ENCODE assay signal across 16 cellular contexts in the genomic region with DNA sequence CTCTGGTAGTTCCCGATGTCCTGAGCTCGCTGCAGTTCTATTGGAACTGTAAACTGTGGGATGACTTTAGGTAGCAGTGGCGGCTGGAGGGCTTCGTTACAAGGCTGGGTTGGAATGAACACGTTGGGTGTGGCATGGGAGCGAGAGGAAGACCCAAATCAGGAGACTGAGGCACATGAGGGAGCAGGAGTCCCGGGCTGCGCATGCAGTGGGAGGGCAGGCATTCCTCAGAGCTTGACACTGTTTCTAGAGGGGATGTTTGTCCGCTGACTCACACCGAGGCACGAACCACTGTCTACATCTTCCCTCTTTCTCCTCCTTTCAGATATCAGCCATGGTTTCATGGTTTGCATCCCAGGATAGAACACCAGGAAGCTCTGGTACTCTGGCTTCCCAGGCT. TPM values are rescaled to one million over a fixed set of nuclear protein-coding genes. Genes with fewer than 3 reads are reported as not detected.
DNase-seq lines count a peak whose midpoint lies in the region; ATAC-seq lines count a peak whose summit lies in the region.
"Had no signal": no experiment of that assay in that cellular context is flagged by ENCODE, and none has a peak within 500 bp of the region (broad histone marks: within the 10 kb centered on the region; RNA-seq: fewer than 3 reads in every experiment).

No MANE protein-coding gene starts in this region.

- no peaks in the 10 kb centered on the region for H3K36me3 Mint-ChIP-seq in T-cell

- H2AFZ ChIP-seq in ACC112 (ENCODE audit: low read length, unreplicated experiment), result peak overlapping the region; percentile 69

- H3K27ac Mint-ChIP-seq in T-cell, result no peak overlapping the region
- H3K27ac Mint-ChIP-seq: activated T-cell treated with anti-CD3 and anti-CD28 coated beads, Interleukin-2, amount 50 U/mL, for 24 hours had no signal

- H3K4me3 Mint-ChIP-seq in T-cell, result no peak overlapping the region
- H3K4me3 Mint-ChIP-seq: activated T-cell treated with anti-CD3 and anti-CD28 coated beads, Interleukin-2, amount 50 U/mL, for 24 hours had no signal

- ATAC-seq in T-cell (replicated peaks in 1 of 4), result no peak

- H3K4me1 Mint-ChIP-seq in T-cell, result peaks cover 0 to 4% (median 4%) of the 10 kb centered on the region in 3 donors

- POLR2A ChIA-PET in T-cell (lab: Charles Lee), result no interaction called here

- H3K4me1 ChIP-seq in ACC112 (ENCODE audit: control insufficient read depth, insufficient read depth, low read length, unreplicated experiment), result peaks cover 28% of the 10 kb centered on the region
- H3K4me1 ChIP-seq: A549, ascending aorta, upper lobe of left lung had no signal

- no peak overlapping the region for H3K4me3 ChIP-seq in ACC112 (ENCODE audit: low read depth, low read length)
- H3K4me3 ChIP-seq: A549, ascending aorta, upper lobe of left lung had no signal

- no peaks in the 10 kb centered on the region for H3K79me2 ChIP-seq in ACC112 (ENCODE audit: control insufficient read depth, insufficient read depth, low read length, unreplicated experiment)

- CTCF ChIA-PET in T-cell (lab: Charles Lee), result no interaction called here

- no peak overlapping the region for H3K27ac ChIP-seq in ACC112 (ENCODE audit: low read depth, low read length)
- H3K27ac ChIP-seq: A549, ascending aorta, upper lobe of left lung had no signal

- H3K27me3 Mint-ChIP-seq in T-cell, result no peaks in the 10 kb centered on the region
- H3K27me3 Mint-ChIP-seq: activated T-cell treated with anti-CD3 and anti-CD28 coated beads, Interleukin-2, amount 50 U/mL, for 24 hours had no signal

- peaks cover 0 to 5% (median 3%) of the 10 kb centered on the region in 3 donors for H3K9me3 Mint-ChIP-seq in T-cell

- H3K27me3 ChIP-seq in ACC112 (ENCODE audit: insufficient read depth, low read length), result no peaks in the 10 kb centered on the region
- H3K27me3 ChIP-seq: ascending aorta, upper lobe of left lung had no signal

- peak; percentile 16 for DNase-seq in HK-2 (ENCODE audit: unreplicated experiment)
- DNase-seq in astrocyte of the hippocampus (ENCODE audit: low read depth, low spot score), result peak; percentile 51
- peak; percentile 91 for DNase-seq in islet precursor cell
- no peak for DNase-seq in 8988T
- no peak for DNase-seq in DMS 273 (lab: John Stamatoyannopoulos, UW; ENCODE audit: unreplicated experiment)
- no peak for DNase-seq in activated effector memory CD4-positive, alpha-beta T cell treated with Interleukin-2 at 50 U/mL for 16 hours
- no peak for DNase-seq in T-cell
- DNase-seq: activated CD4-positive, alpha-beta T cell treated with anti-CD3 and anti-CD28 coated beads for 1 hour; activated T-cell treated with anti-CD3 and anti-CD28 coated beads, Interleukin-2, amount 50 U/mL, for 24 hours; DMS53; Karpas-422; SW 1271; upper lobe of left lung had no signal

- H3K36me3 ChIP-seq in ACC112 (ENCODE audit: insufficient read depth, low read length), result no peaks in the 10 kb centered on the region
- H3K36me3 ChIP-seq: ascending aorta, upper lobe of left lung had no signal

RNA-seq across cellular contexts. Expression of gene LAMA1, which starts 40.6 kb away (rescaled TPM):
- total RNA-seq in T-cell, result under 1 TPM in 3 of 5 donors, not detected in 2; 0.09 to 0.43 (median 0.09) TPM
- total RNA-seq: ascending aorta had no signal

Comparison
In these comparisons a context has a peak if more than half of its experiments do, and no peak if none do; other contexts are left out.
1. DNase-seq: peak in HK-2 (single experiment), astrocyte of the hippocampus (single experiment) and islet precursor cell (single experiment); none in 8988T (single experiment), DMS 273 (single experiment), activated effector memory CD4-positive, alpha-beta T cell treated with Interleukin-2 at 50 U/mL for 16 hours (single experiment) and T-cell (0 of 34).